ENCODE assay signal across 8 cellular contexts in genomic region chr2:54579682-54580349, GRCh38.
DNase-seq lines count a peak whose midpoint lies in the region; ATAC-seq, FAIRE-seq and TF ChIP-seq lines count a peak whose summit lies in the region.

No MANE protein-coding gene starts in this region.

- H3K4me3 Mint-ChIP-seq in IgD-negative memory B cell (peak overlapping the region; percentile 64 to 91 (median 78)), nephron progenitor cell (no peak overlapping the region)
- H3K4me3 Mint-ChIP-seq in activated naive CD8-positive, alpha-beta T cell treated with anti-CD3 and anti-CD28 coated beads for 36 hours = peak overlapping the region; percentile 71

- DNase-seq in GM12891 (ENCODE audit: insufficient read length, low spot score) (no peak), nephron progenitor cell (no peak), GDM1 (lab: John Stamatoyannopoulos, UW) (no peak), NCI-H2196 (lab: John Stamatoyannopoulos, UW; ENCODE audit: unreplicated experiment) (no peak), D341Med (ENCODE audit: low spot score) (no peak)
- peak; percentile 44 for DNase-seq in activated naive CD8-positive, alpha-beta T cell treated with anti-CD3 and anti-CD28 coated beads for 36 hours

- H3K4me1 Mint-ChIP-seq in IgD-negative memory B cell = peaks cover 71 to 85% (median 72%) of the 10 kb centered on the region in 3 donors
- peaks cover 87% of the 10 kb centered on the region for H3K4me1 Mint-ChIP-seq in activated naive CD8-positive, alpha-beta T cell treated with anti-CD3 and anti-CD28 coated beads for 36 hours
- peaks cover 58% of the 10 kb centered on the region for H3K4me1 Mint-ChIP-seq in nephron progenitor cell

- H3K36me3 Mint-ChIP-seq in IgD-negative memory B cell (peaks cover 9% of the 10 kb centered on the region), nephron progenitor cell (ENCODE audit: low read depth) (peaks cover 14% of the 10 kb centered on the region)
- peaks cover 15% of the 10 kb centered on the region for H3K36me3 Mint-ChIP-seq in activated naive CD8-positive, alpha-beta T cell treated with anti-CD3 and anti-CD28 coated beads for 36 hours

- peak; percentile 67 for TF ChIP-seq POLR2A in GM12891 (IDR thresholded peaks at IDR 0.05; ENCODE audit: low read depth, low read length)

- H3K9me3 Mint-ChIP-seq in IgD-negative memory B cell = no peaks in the 10 kb centered on the region
- peaks cover 2% of the 10 kb centered on the region for H3K9me3 Mint-ChIP-seq in activated naive CD8-positive, alpha-beta T cell treated with anti-CD3 and anti-CD28 coated beads for 36 hours
- no peaks in the 10 kb centered on the region for H3K9me3 Mint-ChIP-seq in nephron progenitor cell

- FAIRE-seq in GM12891 (lab: Jason Lieb, UNC) = peak; percentile 9

- no peaks in the 10 kb centered on the region for H3K27me3 Mint-ChIP-seq in IgD-negative memory B cell
- H3K27me3 Mint-ChIP-seq in activated naive CD8-positive, alpha-beta T cell treated with anti-CD3 and anti-CD28 coated beads for 36 hours = no peaks in the 10 kb centered on the region
- H3K27me3 Mint-ChIP-seq in nephron progenitor cell (ENCODE audit: low read depth, poor library complexity) = peaks cover 3% of the 10 kb centered on the region

- peak overlapping the region; percentile 79 to 99 (median 92) for H3K27ac Mint-ChIP-seq in IgD-negative memory B cell
- H3K27ac Mint-ChIP-seq in activated naive CD8-positive, alpha-beta T cell treated with anti-CD3 and anti-CD28 coated beads for 36 hours = peak overlapping the region; percentile 89
- H3K27ac Mint-ChIP-seq in nephron progenitor cell = peak overlapping the region; percentile 71

- TF ChIP-seq CTCF in nephron progenitor cell (IDR thresholded peaks at IDR 0.05) = no peak

- peak; percentile 41 for ATAC-seq in GM21526 (IDR thresholded peaks at IDR 0.05; ENCODE audit: low FRiP score, unreplicated experiment)

TF ChIP-seq in GM12891, 5 proteins besides CTCF, POLR2A, EP300 and RAD21:
- TF ChIP-seq TAF1 (IDR thresholded peaks at IDR 0.05; ENCODE audit: low read depth, low read length) (no peak), POLR2AphosphoS5 (IDR thresholded peaks at IDR 0.05; ENCODE audit: low read depth, low read length) (peak; percentile 33; the same call in 1 of the 2 replicates)
